In the genomic region with DNA sequence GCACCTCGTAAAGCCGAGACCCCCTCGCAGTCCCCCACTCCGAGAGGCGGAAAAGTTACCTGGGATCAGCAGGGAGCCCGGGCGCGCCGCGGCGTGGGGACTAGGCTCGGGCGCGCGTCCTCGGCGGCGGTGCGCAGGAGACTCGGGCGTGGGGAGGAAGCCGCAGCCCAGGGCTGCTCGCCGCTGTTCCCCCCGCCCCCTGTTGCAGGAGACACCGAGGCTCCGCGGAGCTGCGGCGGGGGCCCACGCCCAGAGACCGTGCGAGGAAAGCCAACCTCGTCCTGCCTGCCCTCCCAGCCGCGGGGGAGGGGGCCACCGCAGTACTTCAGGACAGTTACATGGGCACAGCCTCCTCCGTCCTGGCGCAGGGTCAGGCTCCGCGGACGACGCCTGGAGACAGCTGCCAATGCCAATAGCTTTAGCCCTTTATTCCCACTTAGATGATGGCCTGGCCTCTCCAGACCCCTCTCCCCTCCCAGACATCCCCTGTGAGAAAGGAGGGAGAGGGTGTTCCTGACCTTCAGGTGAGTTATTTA, we compare ENCODE assay signal across 8 cellular contexts. TPM values are rescaled to one million over a fixed set of nuclear protein-coding genes. Genes with fewer than 3 reads are reported as not detected.
DNase-seq lines count a peak whose midpoint lies in the region; ATAC-seq and TF ChIP-seq lines count a peak whose summit lies in the region.

Gene EPB41L3, minus strand, starts transcription at position 144 of the 536 bp plus-strand sequence. CDS start 54,814 bp downstream, outside the sequence.

- no peaks in the 10 kb centered on the region for H3K9me3 Mint-ChIP-seq in central memory CD8-positive, alpha-beta T cell

- peak within 1 kb of the TSS; percentile 72 for H2AK9ac ChIP-seq in IMR-90 (replicated peaks; ENCODE audit: low read depth, low read length, poor library complexity)

- H2BK20ac ChIP-seq in IMR-90 (ENCODE audit: low read depth, low read length), result no peak within 1 kb of the TSS

- peak within 1 kb of the TSS; percentile 95 for H2AFZ ChIP-seq in IMR-90 (replicated peaks; ENCODE audit: low read length, poor library complexity)

- H2BK120ac ChIP-seq in IMR-90 (ENCODE audit: low read depth, low read length), result peak within 1 kb of the TSS; percentile 52; the same call in 1 of the 2 replicates

- no peaks in the 10 kb centered on the region for H3K36me3 Mint-ChIP-seq in central memory CD8-positive, alpha-beta T cell (ENCODE audit: insufficient read depth)

- H2BK5ac ChIP-seq in IMR-90 (ENCODE audit: low read depth, low read length, poor library complexity, severe bottlenecking), result peak within 1 kb of the TSS; percentile 84

- peak; percentile 78 for ATAC-seq in IMR-90 (ENCODE audit: low read depth)
- ATAC-seq in central memory CD8-positive, alpha-beta T cell (replicated peaks; ENCODE audit: extremely low read depth, poor library complexity, severe bottlenecking), result no peak
- no peak for ATAC-seq in GM19467 (IDR thresholded peaks at IDR 0.05; ENCODE audit: unreplicated experiment)

- H3K9ac ChIP-seq in IMR-90 (ENCODE audit: low read depth, low read length), result peak within 1 kb of the TSS; percentile 67

- H4K5ac ChIP-seq in IMR-90 (ENCODE audit: low read depth, low read length), result no peak within 1 kb of the TSS; the same call in 1 of the 2 replicates

- H3K4me3 ChIP-seq in IMR-90 (ENCODE audit: insufficient read depth, low read depth, low read length) (peak within 1 kb of the TSS; percentile 98), spleen (peak within 1 kb of the TSS; percentile 20 to 70 (median 41)), SJCRH30 (no peak within 1 kb of the TSS)

- 1% methylated on average over 26 of the region's 43 CpGs; no CpG with 5 or more reads in 1 of the 2 experiments for WGBS in IMR-90 (ENCODE audit: extremely low coverage in 2 of 2, insufficient read length in 1 of 2), 2 experiments
- WGBS in spleen, 5 donors, result 1 to 4% (median 2%) methylated on average over 23 to 43 of the region's 43 CpGs

- no peaks in the 10 kb centered on the region for H3K4me1 Mint-ChIP-seq in central memory CD8-positive, alpha-beta T cell

- intact Hi-C loops in IMR-90 (cut with micrococcal nuclease), result no loop called here
- intact Hi-C loops in spleen (cut with DNase I; ENCODE audit: low total_unique reads), result no loop called here

- no peak within 1 kb of the TSS for H2AK5ac ChIP-seq in IMR-90 (ENCODE audit: low read depth, low read length)

- in situ Hi-C loops in ACHN (cut with HindIII; ENCODE audit: low pct_ligation_motif_present, low pct_unique_long_range_greater_than_20kb, low sequenced_read_pairs) (no loop called here), IMR-90 (cut with MboI; ENCODE audit: low sequenced_read_pairs) (no loop called here)

- peak within 1 kb of the TSS; percentile 75 for H3K4ac ChIP-seq in IMR-90 (ENCODE audit: low read depth, low read length)

- no peak for TF ChIP-seq RAD21 in IMR-90 (IDR thresholded peaks at IDR 0.05; ENCODE audit: low read length)

- H4K20me1 ChIP-seq in IMR-90 (ENCODE audit: insufficient read depth, low read length), result no peaks in the 10 kb centered on the region

- H3K36me3 ChIP-seq in IMR-90 (ENCODE audit: control insufficient read depth, insufficient read depth, low read length) (no peaks in the 10 kb centered on the region), spleen (no peaks in the 10 kb centered on the region), SJCRH30 (no peaks in the 10 kb centered on the region)

- H3K27ac ChIP-seq in IMR-90 (ENCODE audit: insufficient read depth, low read length) (peak within 1 kb of the TSS; percentile 79), spleen (peak within 1 kb of the TSS in 5 of 8 donors; percentile 61 to 86 (median 79)), SJCRH30 (no peak within 1 kb of the TSS)

- H3K14ac ChIP-seq in IMR-90 (replicated peaks; ENCODE audit: low read depth, low read length), result peak within 1 kb of the TSS; percentile 76

- H3K4me1 ChIP-seq in IMR-90 (ENCODE audit: control insufficient read depth, insufficient read depth, low read length) (no peaks in the 10 kb centered on the region), spleen (peaks cover 0 to 23% (median 12%) of the 10 kb centered on the region in 6 donors), SJCRH30 (no peaks in the 10 kb centered on the region)

- dilution Hi-C loops in IMR-90 (cut with HindIII; ENCODE audit: low sequenced_read_pairs, unreplicated experiment), result no loop called here

- CTCF ChIA-PET in IMR-90 (lab: Yijun Ruan, JAX), result no interaction called here

- peak within 1 kb of the TSS; percentile 83 for H3K4me2 ChIP-seq in IMR-90 (ENCODE audit: low read depth, low read length)

- peak within 1 kb of the TSS; percentile 32 for H4K91ac ChIP-seq in IMR-90 (ENCODE audit: insufficient read depth, low read depth, low read length)

- peak within 1 kb of the TSS; percentile 32 for H3K4me3 Mint-ChIP-seq in central memory CD8-positive, alpha-beta T cell

- H4K8ac ChIP-seq in IMR-90 (ENCODE audit: low read depth in 2 of 2, low read length in 2 of 2), result peak within 1 kb of the TSS; percentile 80 to 81; a peak in 3 of 4 replicates

- H3K9me1 ChIP-seq in IMR-90 (ENCODE audit: insufficient read depth, low read length), result peaks cover 3% of the 10 kb centered on the region; the same call in 1 of the 2 replicates

- no TSS peak for BruUV-seq in IMR-90 (replicated peaks; lab: Mats Ljungman, UMichigan)

- H3K9me3 ChIP-seq in IMR-90 (ENCODE audit: control insufficient read depth, insufficient read depth, low read length), result no peaks in the 10 kb centered on the region
- no peaks in the 10 kb centered on the region for H3K9me3 ChIP-seq in spleen
- no peaks in the 10 kb centered on the region for H3K9me3 ChIP-seq in SJCRH30 (replicated peaks)

- H3K27me3 Mint-ChIP-seq in central memory CD8-positive, alpha-beta T cell, result peaks cover 58% of the 10 kb centered on the region

- H3K27ac Mint-ChIP-seq in central memory CD8-positive, alpha-beta T cell (ENCODE audit: low read depth), result no peak within 1 kb of the TSS

- no peak within 1 kb of the TSS; the same call in 1 of the 2 replicates for H3K18ac ChIP-seq in IMR-90 (ENCODE audit: low read depth, low read length)

- peak; percentile 1 for DNase-seq in ACHN
- peak; percentile 20 for DNase-seq in IMR-90
- DNase-seq in central memory CD8-positive, alpha-beta T cell (ENCODE audit: low spot score in 2 of 2), result no peak
- DNase-seq in kidney glomerular epithelial cell (lab: John Stamatoyannopoulos, UW), result peak; percentile 23
- DNase-seq in spleen, result peak; percentile 80
- DNase-seq in T1000 (lab: John Stamatoyannopoulos, UW), result no peak
- DNase-seq in SJCRH30, result no peak

- no peak within 1 kb of the TSS for H2BK15ac ChIP-seq in IMR-90 (ENCODE audit: low read depth, low read length)

- no peak within 1 kb of the TSS for H3K56ac ChIP-seq in IMR-90 (ENCODE audit: extremely low read depth, insufficient read depth, low read length)

- no peak for TF ChIP-seq POLR2A in IMR-90 (IDR thresholded peaks at IDR 0.05; ENCODE audit: low read depth, low read length)
- TF ChIP-seq POLR2A in spleen (IDR thresholded peaks at IDR 0.05), result no peak

- H3K23ac ChIP-seq in IMR-90 (ENCODE audit: low read depth, low read length), result peak within 1 kb of the TSS; percentile 85

- POLR2A ChIA-PET in IMR-90 (lab: Charles Lee; ENCODE audit: unreplicated experiment), result no interaction called here

- peaks cover 0 to 4% of the 10 kb centered on the region in 2 experiments; a peak in 2 of 4 replicates for H3K79me1 ChIP-seq in IMR-90 (ENCODE audit: low read depth in 1 of 2, low read length in 2 of 2)

- TF ChIP-seq CTCF in IMR-90 (conservative IDR thresholded peaks at IDR 0.05; ENCODE audit: low read depth, low read length), result no peak
- TF ChIP-seq CTCF in spleen (IDR thresholded peaks at IDR 0.05 in 8 of 11, conservative IDR thresholded peaks at IDR 0.05 in 3 of 11), result no peak

- no peaks in the 10 kb centered on the region; the same call in 1 of the 2 replicates for H3K27me3 ChIP-seq in IMR-90 (ENCODE audit: control insufficient read depth, insufficient read depth, low read length)
- peaks cover 0 to 72% (median 22%) of the 10 kb centered on the region in 7 donors for H3K27me3 ChIP-seq in spleen (replicated peaks in 1 of 7)
- H3K27me3 ChIP-seq in SJCRH30, result 0 out of 2 replicates have a peak, but pooled peaks cover 3% of the 10 kb centered on the region

TF ChIP-seq in IMR-90, 13 proteins besides CTCF, POLR2A, EP300 and RAD21:
- TF ChIP-seq ELK1 (IDR thresholded peaks at IDR 0.05; ENCODE audit: borderline replicate concordance, low read depth, low read length), result no peak
- TF ChIP-seq MAZ (IDR thresholded peaks at IDR 0.05; ENCODE audit: borderline replicate concordance, low read depth, low read length), result peak; percentile 48; the same call in 1 of the 2 replicates
TF ChIP-seq in IMR-90: peak in this region for 1.

RNA-seq across cellular contexts. Expression of gene EPB41L3, which starts in this region (rescaled TPM):
- total RNA-seq in IMR-90 (2012; rRNA removed) (70.3 and 90.5 TPM in 2 replicates), spleen (100 to 1,000 TPM in 2 of 7 donors, 10 to 100 TPM in 5; 48.0 to 121 (median 62.9) TPM)
- polyA plus RNA-seq in IMR-90 (2012; rRNA removed) (36.6 and 39.9 TPM in 2 replicates), spleen (10 to 100 TPM in 1 of 3 donors, 1 to 10 TPM in 2; 8.0 to 11.0 (median 9.9) TPM)
- 22.8 and 27.2 TPM in 2 replicates for polyA plus RNA-seq in IMR-90 (2012; cell fraction: cytosol; rRNA removed)
- 18.8 and 44.4 TPM in 2 replicates for polyA plus RNA-seq in IMR-90 (2012; cell fraction: nucleus; rRNA removed; ENCODE audit: low replicate concordance)
- 0.18 TPM in 1 of 2 replicates, not detected in the other for total RNA-seq in SJCRH30 (2014; rRNA removed; shearing (Covaris generic))

Comparison
In these comparisons a context has a peak if more than half of its experiments do, and no peak if none do; other contexts are left out.
1. RNA of gene EPB41L3 (total RNA-seq): 70.3 to 90.5 TPM in IMR-90 and 48.0 to 121 TPM in spleen; 0.18 TPM in SJCRH30; every median in the first group is over 10 times any median in the second.
2. DNase-seq: peak in ACHN (single experiment), IMR-90 (single experiment), kidney glomerular epithelial cell (single experiment) and spleen (single experiment); none in central memory CD8-positive, alpha-beta T cell (0 of 2), T1000 (single experiment) and SJCRH30 (0 of 2).